In the genomic region with DNA sequence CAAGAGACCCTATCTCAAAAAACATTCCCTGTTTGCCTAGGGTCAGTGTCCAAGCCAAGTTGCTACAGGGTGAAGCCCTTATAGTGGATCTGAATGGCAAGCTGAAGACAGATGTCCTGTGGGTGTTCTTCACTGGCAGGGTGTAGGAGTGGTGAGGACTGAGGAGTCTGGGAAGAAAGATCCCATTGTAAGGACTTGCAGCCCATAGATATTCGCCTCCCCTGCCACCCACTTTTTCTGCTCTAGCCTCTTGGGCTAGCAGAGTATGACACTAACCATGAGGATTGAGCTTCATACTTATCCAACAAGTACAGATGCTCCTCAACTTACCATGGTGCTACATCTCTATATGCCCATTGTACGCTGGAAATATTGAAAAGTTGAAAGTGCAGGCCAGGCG, we compare ENCODE assay signal across 34 cellular contexts.
"Had no signal": no experiment of that assay in that cellular context is flagged by ENCODE, and none has a peak within 500 bp of the region (broad histone marks: within the 10 kb centered on the region; RNA-seq: fewer than 3 reads in every experiment).

No MANE protein-coding gene starts in this region.

- H3K36me3 ChIP-seq: MG63 had no signal

- H3K4me2 ChIP-seq: KMS-11 had no signal

- H3K27me3 ChIP-seq: MG63 had no signal

- H3K9ac ChIP-seq: KMS-11 had no signal

- DNase-seq: Kasumi-1, MG63, MM.1S, MV-4-11, NCI-H1048, NCI-H1092, NCI-H1092 treated with DMSO at 0.1 percent for 48 hours, NCI-H1105, NCI-H1105 treated with DMSO at 0.1 percent for 48 hours, NCI-H1417, NCI-H1417 treated with DMSO at 0.1 percent for 48 hours, NCI-H1436, NCI-H1436 treated with DMSO at 0.1 percent for 48 hours, NCI-H146, NCI-H1694, NCI-H1694 treated with DMSO at 0.1 percent for 48 hours, NCI-H187, NCI-H187 treated with DMSO at 0.1 percent for 48 hours, NCI-H1930, NCI-H2029, NCI-H2029 treated with DMSO at 0.1 percent for 48 hours, NCI-H2081, NCI-H2081 treated with DMSO at 0.1 percent for 48 hours, NCI-H2107, NCI-H2171, NCI-H2171 treated with DMSO at 0.1 percent for 48 hours, NCI-H2227 treated with DMSO at 0.1 percent for 48 hours, NCI-H226, NCI-H345, NCI-H446, NCI-H446 treated with DMSO at 0.1 percent for 48 hours, NCI-H510A, NCI-H510A treated with DMSO at 0.1 percent for 48 hours had no signal

- H3K27ac ChIP-seq: KMS-11 had no signal

- H3K4me3 ChIP-seq: MG63 had no signal

- H3K9me3 ChIP-seq: MG63 had no signal
